ENCODE assay signal across 9 cellular contexts in the genomic region with DNA sequence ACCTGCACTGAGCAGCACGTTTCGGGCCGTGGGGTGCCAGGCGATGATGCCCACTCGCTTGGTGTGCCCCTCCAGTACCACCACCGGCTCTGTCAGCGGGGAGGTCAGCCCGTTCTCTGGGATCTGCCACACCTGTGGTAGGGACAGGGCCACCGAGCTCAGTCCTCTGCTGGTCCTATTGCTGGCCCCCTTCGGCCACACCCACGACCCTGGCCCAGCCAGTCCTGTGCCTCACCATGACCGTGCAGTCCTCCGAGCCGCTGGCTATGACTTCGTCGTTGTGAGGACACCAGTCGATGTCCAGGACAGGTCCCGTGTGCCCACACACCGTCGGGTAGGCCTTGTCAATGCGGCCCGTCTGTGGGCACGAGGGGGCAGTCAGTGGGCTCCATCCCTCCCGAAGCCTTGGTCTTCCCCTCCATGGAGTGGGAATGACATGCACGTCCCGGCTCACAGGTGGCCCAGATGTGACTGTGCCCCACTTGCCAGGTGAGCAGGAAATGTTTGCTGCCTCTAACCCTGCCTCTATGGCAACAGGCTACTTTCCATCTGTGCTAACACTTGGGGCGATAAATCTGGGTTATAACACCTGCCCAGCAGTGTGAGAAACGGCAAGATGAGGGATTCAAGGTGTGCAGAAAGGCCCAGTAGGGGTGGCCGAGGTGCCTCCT. TPM values are rescaled to one million over a fixed set of nuclear protein-coding genes. Genes with fewer than 3 reads are reported as not detected.
DNase-seq lines count a peak whose midpoint lies in the region; ATAC-seq and TF ChIP-seq lines count a peak whose summit lies in the region.
"Had no signal": no experiment of that assay in that cellular context is flagged by ENCODE, and none has a peak within 500 bp of the region (broad histone marks: within the 10 kb centered on the region; RNA-seq: fewer than 3 reads in every experiment).

No MANE protein-coding gene starts in this region.

- no peak for TF ChIP-seq CTCF in WI38 (IDR thresholded peaks at IDR 0.05; ENCODE audit: low read depth, low read length)
- TF ChIP-seq CTCF in fibroblast of pulmonary artery (IDR thresholded peaks at IDR 0.05; ENCODE audit: low read length, missing control alignments), result no peak
- TF ChIP-seq CTCF in uterus (IDR thresholded peaks at IDR 0.05), result no peak

- H3K9me3 Mint-ChIP-seq in activated CD4-positive, alpha-beta T cell treated with anti-CD3 and anti-CD28 coated beads for 36 hours (ENCODE audit: low read depth), result no peaks in the 10 kb centered on the region
- no peaks in the 10 kb centered on the region for H3K9me3 Mint-ChIP-seq in stimulated activated memory B cell treated with anti-CD40 and anti-IgM and Interleukin-4, amounts not matched to agents 10 μg/mL and 1 μg/mL and 100 μg/mL, for 72 hours

- CTCF ChIA-PET in activated CD4-positive, alpha-beta T cell treated with anti-CD3 and anti-CD28 coated beads for 36 hours (lab: Charles Lee), result no interaction called here

- no peaks in the 10 kb centered on the region for H3K4me1 ChIP-seq in uterus

- H3K27ac Mint-ChIP-seq in activated CD4-positive, alpha-beta T cell treated with anti-CD3 and anti-CD28 coated beads for 36 hours, result peak overlapping the region; percentile 28
- H3K27ac Mint-ChIP-seq in stimulated activated memory B cell treated with anti-CD40 and anti-IgM and Interleukin-4, amounts not matched to agents 10 μg/mL and 1 μg/mL and 100 μg/mL, for 72 hours, result peak overlapping the region; percentile 97

- H3K4me3 ChIP-seq in WI38 (ENCODE audit: low read depth, low read length), result peak overlapping the region; percentile 89
- peak overlapping the region; percentile 84 for H3K4me3 ChIP-seq in fibroblast of pulmonary artery (replicated peaks; ENCODE audit: low read depth, low read length)
- H3K4me3 ChIP-seq in uterus, result no peak overlapping the region

- peaks cover 29% of the 10 kb centered on the region for H3K36me3 Mint-ChIP-seq in activated CD4-positive, alpha-beta T cell treated with anti-CD3 and anti-CD28 coated beads for 36 hours (ENCODE audit: low read depth)
- H3K36me3 Mint-ChIP-seq in stimulated activated memory B cell treated with anti-CD40 and anti-IgM and Interleukin-4, amounts not matched to agents 10 μg/mL and 1 μg/mL and 100 μg/mL, for 72 hours, result peaks cover 19% of the 10 kb centered on the region

- no peak overlapping the region for H3K4me3 Mint-ChIP-seq in activated CD4-positive, alpha-beta T cell treated with anti-CD3 and anti-CD28 coated beads for 36 hours
- H3K4me3 Mint-ChIP-seq in stimulated activated memory B cell treated with anti-CD40 and anti-IgM and Interleukin-4, amounts not matched to agents 10 μg/mL and 1 μg/mL and 100 μg/mL, for 72 hours, result peak overlapping the region; percentile 15

- H3K9me3 ChIP-seq in uterus, result no peaks in the 10 kb centered on the region
- H3K9me3 ChIP-seq: thoracic aorta had no signal

- H3K27me3 Mint-ChIP-seq in activated CD4-positive, alpha-beta T cell treated with anti-CD3 and anti-CD28 coated beads for 36 hours, result no peaks in the 10 kb centered on the region
- no peaks in the 10 kb centered on the region for H3K27me3 Mint-ChIP-seq in stimulated activated memory B cell treated with anti-CD40 and anti-IgM and Interleukin-4, amounts not matched to agents 10 μg/mL and 1 μg/mL and 100 μg/mL, for 72 hours

- DNase-seq in activated CD4-positive, alpha-beta T cell treated with anti-CD3 and anti-CD28 coated beads for 36 hours, result peak; percentile 29
- no peak for DNase-seq in activated CD4-positive, alpha-beta T cell treated with anti-CD3 and anti-CD28 coated beads, Interleukin-2, amount 50 U/mL, for 48 hours
- DNase-seq in fibroblast of pulmonary artery (ENCODE audit: low read depth), result no peak
- no peak for DNase-seq in HCEC 1CT
- DNase-seq in uterus, result no peak

- TF ChIP-seq POLR2A in uterus (IDR thresholded peaks at IDR 0.05), result no peak

- POLR2A ChIA-PET in activated CD4-positive, alpha-beta T cell treated with anti-CD3 and anti-CD28 coated beads for 36 hours (lab: Charles Lee), result no interaction called here

- no peaks in the 10 kb centered on the region for H3K27me3 ChIP-seq in uterus

- no peak for ATAC-seq in activated CD4-positive, alpha-beta T cell treated with anti-CD3 and anti-CD28 coated beads for 36 hours
- ATAC-seq in stimulated activated memory B cell treated with anti-CD40 and anti-IgM and Interleukin-4, amounts not matched to agents 10 μg/mL and 1 μg/mL and 100 μg/mL, for 72 hours, result no peak
- no peak for ATAC-seq in HG02938 (IDR thresholded peaks at IDR 0.05; ENCODE audit: unreplicated experiment)

- no peak overlapping the region for H3K27ac ChIP-seq in uterus

- H3K4me1 Mint-ChIP-seq in activated CD4-positive, alpha-beta T cell treated with anti-CD3 and anti-CD28 coated beads for 36 hours, result peaks cover 60% of the 10 kb centered on the region
- H3K4me1 Mint-ChIP-seq in stimulated activated memory B cell treated with anti-CD40 and anti-IgM and Interleukin-4, amounts not matched to agents 10 μg/mL and 1 μg/mL and 100 μg/mL, for 72 hours, result peaks cover 84% of the 10 kb centered on the region

- no peaks in the 10 kb centered on the region for H3K36me3 ChIP-seq in uterus

- intact Hi-C loops in activated CD4-positive, alpha-beta T cell treated with anti-CD3 and anti-CD28 coated beads for 36 hours (cut with DNase I, micrococcal nuclease), result no loop called here
- intact Hi-C loops in uterus (cut with DNase I; ENCODE audit: low total_unique reads), result no loop called here

RNA-seq across cellular contexts. Expression of a gene that starts 1.4 kb away (rescaled TPM):
- 100 to 1,000 TPM; 178 to 285 TPM for total RNA-seq in activated CD4-positive, alpha-beta T cell treated with anti-CD3 and anti-CD28 coated beads for 36 hours
- total RNA-seq in uterus, result 10 to 100 TPM; 34.7 to 79.2 (median 69.0) TPM

RNA-seq across cellular contexts. Expression of a gene that starts 4.4 kb away (rescaled TPM):
- total RNA-seq in activated CD4-positive, alpha-beta T cell treated with anti-CD3 and anti-CD28 coated beads for 36 hours, result 10 to 100 TPM; 80.1 to 83.4 TPM
- total RNA-seq in uterus, result 1 to 10 TPM in 3 of 4 donors, under 1 TPM in 1; 0.29 to 5.0 (median 1.9) TPM

RNA-seq across cellular contexts. Expression of a gene that starts 10.7 kb away (rescaled TPM):
- not detected for total RNA-seq in activated CD4-positive, alpha-beta T cell treated with anti-CD3 and anti-CD28 coated beads for 36 hours
- total RNA-seq in uterus, result not detected
- total RNA-seq: thoracic aorta had no signal

RNA-seq across cellular contexts. Expression of a gene that starts 13.3 kb away (rescaled TPM):
- total RNA-seq in activated CD4-positive, alpha-beta T cell treated with anti-CD3 and anti-CD28 coated beads for 36 hours, result under 1 TPM; 0.37 to 0.46 TPM
- 1 to 10 TPM in 1 of 4 donors, under 1 TPM in 1, not detected in 2; 0.67 to 1.9 TPM for total RNA-seq in uterus

RNA-seq across cellular contexts. Expression of a gene that starts 13.6 kb away (rescaled TPM):
- total RNA-seq in activated CD4-positive, alpha-beta T cell treated with anti-CD3 and anti-CD28 coated beads for 36 hours, result 10 to 100 TPM; 53.4 to 57.2 TPM
- 10 to 100 TPM; 25.6 to 45.0 (median 30.7) TPM for total RNA-seq in uterus

Comparison
In these comparisons a context has a peak if more than half of its experiments do, and no peak if none do; other contexts are left out.
1. H3K4me3 ChIP-seq: peak in WI38 (single experiment) and fibroblast of pulmonary artery (single experiment); none in uterus (0 of 2).
2. RNA of a gene that starts 4.4 kb away (total RNA-seq): 80.1 to 83.4 TPM in activated CD4-positive, alpha-beta T cell treated with anti-CD3 and anti-CD28 coated beads for 36 hours; 0.29 to 5.0 TPM in uterus; every median in the first group is over 10 times any median in the second.